In the genomic region with DNA sequence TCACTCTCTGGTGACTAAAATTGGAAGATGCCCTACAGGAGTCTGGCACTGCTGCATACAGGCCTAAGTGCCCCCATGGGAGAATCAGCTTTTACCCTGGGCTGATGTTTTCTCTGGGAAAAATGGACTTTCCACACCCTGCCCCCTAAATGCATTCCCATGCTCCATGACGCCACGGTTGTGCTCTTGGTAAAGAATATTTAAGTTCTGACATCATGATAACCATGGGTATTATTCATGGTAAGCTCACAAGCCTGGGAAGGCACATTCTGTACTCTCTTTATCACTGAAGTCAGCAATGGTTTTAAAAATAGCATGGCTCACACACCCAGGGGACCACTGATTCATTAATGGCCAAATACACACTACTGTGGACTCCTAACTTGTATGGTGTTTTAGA, we compare ENCODE assay signal across 11 cellular contexts. TPM values are rescaled to one million over a fixed set of nuclear protein-coding genes. Genes with fewer than 3 reads are reported as not detected.
DNase-seq lines count a peak whose midpoint lies in the region; ATAC-seq lines count a peak whose summit lies in the region.
"Had no signal": no experiment of that assay in that cellular context is flagged by ENCODE, and none has a peak within 500 bp of the region (broad histone marks: within the 10 kb centered on the region; RNA-seq: fewer than 3 reads in every experiment).

No MANE protein-coding gene starts in this region.

- H3K27ac Mint-ChIP-seq in CD8-positive, alpha-beta memory T cell, result no peak overlapping the region
- H3K27ac Mint-ChIP-seq: activated CD8-positive, alpha-beta T cell treated with anti-CD3 and anti-CD28 coated beads, Interleukin-2, amount 10 ng/mL, durations not matched to agents 7 days and 5 days; CD4-positive, alpha-beta T cell had no signal

- no peaks in the 10 kb centered on the region for H3K36me3 ChIP-seq in CD8-positive, alpha-beta memory T cell (ENCODE audit: insufficient read depth, low read length)

- ATAC-seq in HG03196 (IDR thresholded peaks at IDR 0.05; ENCODE audit: unreplicated experiment), result no peak
- ATAC-seq: activated CD8-positive, alpha-beta T cell treated with anti-CD3 and anti-CD28 coated beads, Interleukin-2, amount 10 ng/mL, durations not matched to agents 7 days and 5 days had no signal

- H3K4me3 ChIP-seq in CD8-positive, alpha-beta memory T cell (ENCODE audit: low read length), result no peak overlapping the region

- H3K4me1 Mint-ChIP-seq in CD8-positive, alpha-beta memory T cell, result peaks cover 42 to 51% (median 49%) of the 10 kb centered on the region in 3 donors

- no peaks in the 10 kb centered on the region for H3K9me3 ChIP-seq in CD8-positive, alpha-beta memory T cell (ENCODE audit: low read length)

- DNase-seq in AG20443 (ENCODE audit: low spot score) (peak; percentile 58), amniotic stem cell (lab: John Stamatoyannopoulos, UW) (peak; percentile 30), glomerular visceral epithelial cell (ENCODE audit: extremely low spot score) (peak; percentile 61), renal cortical epithelial cell (ENCODE audit: low read depth) (peak; percentile 87), T-helper 2 cell (no peak), NCI-H748 (lab: John Stamatoyannopoulos, UW; ENCODE audit: unreplicated experiment) (no peak)
- no peak for DNase-seq in CD8-positive, alpha-beta memory T cell
- DNase-seq: activated CD8-positive, alpha-beta T cell treated with anti-CD3 and anti-CD28 coated beads, Interleukin-2, amount 10 ng/mL, durations not matched to agents 7 days and 5 days; CD4-positive, alpha-beta T cell had no signal

- no peak overlapping the region for H3K4me3 Mint-ChIP-seq in CD8-positive, alpha-beta memory T cell
- H3K4me3 Mint-ChIP-seq: activated CD8-positive, alpha-beta T cell treated with anti-CD3 and anti-CD28 coated beads, Interleukin-2, amount 10 ng/mL, durations not matched to agents 7 days and 5 days; CD4-positive, alpha-beta T cell; neural crest cell had no signal

- POLR2A ChIA-PET in CD8-positive, alpha-beta memory T cell (lab: Charles Lee), result no interaction called here

- no peaks in the 10 kb centered on the region for H3K9me3 Mint-ChIP-seq in CD8-positive, alpha-beta memory T cell
- H3K9me3 Mint-ChIP-seq: CD4-positive, alpha-beta T cell had no signal

- peaks cover 40% of the 10 kb centered on the region for H3K4me1 ChIP-seq in CD8-positive, alpha-beta memory T cell (ENCODE audit: insufficient read depth, low read length)

- no peaks in the 10 kb centered on the region for H3K27me3 Mint-ChIP-seq in CD8-positive, alpha-beta memory T cell
- H3K27me3 Mint-ChIP-seq: CD4-positive, alpha-beta T cell had no signal

- H3K27ac ChIP-seq in CD8-positive, alpha-beta memory T cell (ENCODE audit: low read depth, low read length), result no peak overlapping the region

- peaks cover 0 to 14% (median 4%) of the 10 kb centered on the region in 3 donors for H3K36me3 Mint-ChIP-seq in CD8-positive, alpha-beta memory T cell

- CTCF ChIA-PET in CD8-positive, alpha-beta memory T cell (lab: Charles Lee), result no interaction called here

- H3K27me3 ChIP-seq in CD8-positive, alpha-beta memory T cell (ENCODE audit: insufficient read depth, low read length, poor library complexity, severe bottlenecking), result no peaks in the 10 kb centered on the region

RNA-seq across cellular contexts. Expression of a gene that starts 43.4 kb away (rescaled TPM):
- 22.7 and 186 TPM in 2 replicates for total RNA-seq in renal cortical epithelial cell
- 10 to 100 TPM; 21.2 to 22.7 TPM for total RNA-seq in CD8-positive, alpha-beta memory T cell
- polyA plus RNA-seq in CD8-positive, alpha-beta memory T cell, result 1.7 TPM

Comparison
In these comparisons a context has a peak if more than half of its experiments do, and no peak if none do; other contexts are left out.
1. DNase-seq: peak in AG20443 (single experiment), amniotic stem cell (single experiment), glomerular visceral epithelial cell (single experiment) and renal cortical epithelial cell (single experiment); none in CD8-positive, alpha-beta memory T cell (0 of 5), T-helper 2 cell (0 of 5) and NCI-H748 (single experiment).